In genomic region chr3:49029563-49029884, GRCh38 we compare ENCODE assay signal across 8 cellular contexts. TPM values are rescaled to one million over a fixed set of nuclear protein-coding genes. Genes with fewer than 3 reads are reported as not detected.
DNase-seq lines count a peak whose midpoint lies in the region; ATAC-seq, FAIRE-seq and TF ChIP-seq lines count a peak whose summit lies in the region.

No MANE protein-coding gene starts in this region.

- H3K36me3 ChIP-seq in RWPE2 (ENCODE audit: low read depth) (peaks cover 77% of the 10 kb centered on the region), pancreas (peaks cover 0 to 47% (median 21%) of the 10 kb centered on the region in 3 donors)

- DNase-seq in Calu3 (no peak), RWPE2 (ENCODE audit: low spot score) (no peak), epithelial cell of prostate (ENCODE audit: low read depth, low spot score) (no peak), pancreas (no peak), NCI-H69 (lab: John Stamatoyannopoulos, UW) (no peak), glomerular visceral epithelial cell (ENCODE audit: extremely low spot score) (no peak), GOT3 (lab: John Stamatoyannopoulos, UW) (no peak)

- CTCF ChIA-PET in Calu3 (lab: Charles Lee): interaction anchor here (0.7 to 1.1 kb wide), 2 partner anchors 22 to 42 kb away, joined by 3 to 4 read pairs; partner anchors contain the start of gene WDR6

- peak overlapping the region; percentile 52 for H3K27ac ChIP-seq in RWPE2 (ENCODE audit: poor library complexity, severe bottlenecking)
- H3K27ac ChIP-seq in epithelial cell of prostate: peak overlapping the region; percentile 56
- H3K27ac ChIP-seq in pancreas: peak overlapping the region; percentile 71 to 90 (median 82)

- peak overlapping the region; percentile 99 for H3K27ac Mint-ChIP-seq in Calu3 (ENCODE audit: unreplicated experiment)

- FAIRE-seq in pancreas (lab: Jason Lieb, UNC): no peak

- peaks cover 28% of the 10 kb centered on the region for H3K4me1 Mint-ChIP-seq in Calu3 (ENCODE audit: low read depth, unreplicated experiment)

- ATAC-seq in RWPE2 (ENCODE audit: low read depth) (no peak), pancreas (no peak), HG03460 (IDR thresholded peaks at IDR 0.05; ENCODE audit: unreplicated experiment) (no peak)

- no TSS peak for BruUV-seq in Calu3 (replicated peaks; lab: Mats Ljungman, UMichigan)

- H3K9me3 Mint-ChIP-seq in Calu3 (ENCODE audit: low read depth, unreplicated experiment): no peaks in the 10 kb centered on the region

- WGBS in pancreas, 2 donors: 1% methylated on average over 7 of the region's 7 CpGs

- H3K4me3 ChIP-seq in RWPE2 (ENCODE audit: severe bottlenecking) (peak overlapping the region; percentile 65), pancreas (peak overlapping the region in 2 of 4 donors; percentile 54 to 86)

- intact Hi-C loops in Calu3 (cut with micrococcal nuclease; ENCODE audit: unreplicated experiment): no loop called here
- intact Hi-C loops in pancreas (cut with DNase I): loop anchor here in 1 of 3 donors (10.0 kb wide), 1 partner anchor 65 kb away; the partner anchor contains the start of gene QRICH1

- H3K27me3 Mint-ChIP-seq in Calu3 (ENCODE audit: unreplicated experiment): no peaks in the 10 kb centered on the region

- TF ChIP-seq CTCF in Calu3 (IDR thresholded peaks at IDR 0.05; ENCODE audit: unreplicated experiment) (no peak), RWPE2 (IDR thresholded peaks at IDR 0.05; ENCODE audit: poor library complexity, severe bottlenecking) (no peak), pancreas (IDR thresholded peaks at IDR 0.05) (no peak)

- H3K4me1 ChIP-seq in RWPE2 (ENCODE audit: insufficient read depth, poor library complexity, severe bottlenecking) (peaks cover 5% of the 10 kb centered on the region), pancreas (peaks cover 6 to 15% (median 6%) of the 10 kb centered on the region in 3 donors)

- H3K9me3 ChIP-seq in RWPE2 (ENCODE audit: severe bottlenecking) (no peaks in the 10 kb centered on the region), pancreas (no peaks in the 10 kb centered on the region)

- H3K27me3 ChIP-seq in RWPE2 (ENCODE audit: insufficient read depth, poor library complexity, severe bottlenecking) (no peaks in the 10 kb centered on the region), pancreas (no peaks in the 10 kb centered on the region)

- peaks cover 70% of the 10 kb centered on the region for H3K36me3 Mint-ChIP-seq in Calu3 (ENCODE audit: insufficient read depth, unreplicated experiment)

- peak overlapping the region; percentile 99 for H3K4me3 Mint-ChIP-seq in Calu3 (ENCODE audit: low read depth, unreplicated experiment)

RNA-seq across cellular contexts. Expression of gene IMPDH2, which starts 0.3 kb away (rescaled TPM):
- total RNA-seq in Calu3 (2022): 160 and 184 TPM in 2 replicates
- 100 to 1,000 TPM; 107 to 320 (median 174) TPM for total RNA-seq in pancreas
- 100 to 1,000 TPM; 147 to 150 TPM for polyA plus RNA-seq in pancreas

RNA-seq across cellular contexts. Expression of gene NDUFAF3, which starts 7.6 kb away (rescaled TPM):
- 124 and 133 TPM in 2 replicates for total RNA-seq in Calu3 (2022)
- 10 to 100 TPM; 20.9 to 33.9 (median 30.6) TPM for total RNA-seq in pancreas
- polyA plus RNA-seq in pancreas: 10 to 100 TPM; 63.7 to 72.1 TPM

RNA-seq across cellular contexts. Expression of gene DALRD3, which starts 11.1 kb away (rescaled TPM):
- 35.1 and 40.9 TPM in 2 replicates for total RNA-seq in Calu3 (2022)
- total RNA-seq in pancreas: 10 to 100 TPM; 19.5 to 31.8 (median 25.3) TPM
- 10 to 100 TPM; 37.1 to 57.2 TPM for polyA plus RNA-seq in pancreas

RNA-seq across cellular contexts. Expression of gene WDR6, which starts 22.3 kb away (rescaled TPM):
- total RNA-seq in Calu3 (2022) (113 and 138 TPM in 2 replicates), pancreas (100 to 1,000 TPM in 1 of 6 donors, 10 to 100 TPM in 5; 57.1 to 155 (median 83.4) TPM)
- 100 to 1,000 TPM; 271 to 374 TPM for polyA plus RNA-seq in pancreas

RNA-seq across cellular contexts. Expression of gene P4HTM, which starts 39.5 kb away (rescaled TPM):
- total RNA-seq in Calu3 (2022) (63.0 and 72.0 TPM in 2 replicates), pancreas (10 to 100 TPM; 29.9 to 42.4 (median 38.0) TPM)
- polyA plus RNA-seq in pancreas: 100 to 1,000 TPM in 1 of 2 donors, 10 to 100 TPM in 1; 56.6 to 108 TPM
